1 cellular context compared by ENCODE assay signal in the genomic region with DNA sequence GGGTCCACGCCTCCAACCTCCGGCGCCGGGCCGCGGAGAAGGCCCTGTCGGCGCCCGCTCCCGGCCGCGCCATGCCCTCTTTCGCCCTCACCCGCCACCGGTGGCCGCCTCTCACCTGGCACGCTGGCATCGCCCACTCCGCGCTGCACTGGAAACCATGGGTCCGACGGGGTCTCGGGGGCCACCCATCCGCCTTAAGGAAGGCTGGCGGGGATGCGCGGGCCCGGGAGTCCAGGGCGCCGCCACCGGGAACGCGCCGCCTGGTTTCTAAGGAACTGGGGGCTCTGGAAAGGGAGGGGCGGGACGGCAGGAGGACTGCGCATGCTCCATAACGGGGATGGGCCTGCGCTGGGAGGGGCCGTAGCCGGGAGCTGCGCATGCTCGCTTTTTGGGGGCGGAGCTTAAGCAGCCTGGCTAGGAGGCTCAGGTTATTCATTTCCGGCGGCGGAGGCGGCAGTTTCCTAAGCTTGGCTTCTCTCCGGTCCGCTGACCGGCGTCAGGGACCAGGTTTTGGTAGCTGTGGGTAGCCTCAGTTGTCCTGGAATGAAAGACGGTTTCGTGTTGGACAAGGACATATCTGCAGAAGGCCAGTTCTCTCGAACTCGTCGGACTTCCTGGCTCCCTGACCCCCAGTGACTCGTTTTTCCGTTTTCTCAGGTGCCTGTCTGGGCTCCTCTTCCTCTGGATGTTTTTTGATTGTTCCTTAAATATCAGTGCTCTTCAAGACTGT.
TF ChIP-seq lines count a peak whose summit lies in the region.

A gene with protein sequence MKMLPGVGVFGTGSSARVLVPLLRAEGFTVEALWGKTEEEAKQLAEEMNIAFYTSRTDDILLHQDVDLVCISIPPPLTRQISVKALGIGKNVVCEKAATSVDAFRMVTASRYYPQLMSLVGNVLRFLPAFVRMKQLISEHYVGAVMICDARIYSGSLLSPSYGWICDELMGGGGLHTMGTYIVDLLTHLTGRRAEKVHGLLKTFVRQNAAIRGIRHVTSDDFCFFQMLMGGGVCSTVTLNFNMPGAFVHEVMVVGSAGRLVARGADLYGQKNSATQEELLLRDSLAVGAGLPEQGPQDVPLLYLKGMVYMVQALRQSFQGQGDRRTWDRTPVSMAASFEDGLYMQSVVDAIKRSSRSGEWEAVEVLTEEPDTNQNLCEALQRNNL (minus strand): TSS at position 269 of the 730 bp plus-strand sequence. CDS start 33,601 bp downstream, outside the sequence.

TF ChIP-seq in GM23338, 12 proteins besides CTCF, POLR2A, EP300 and RAD21 (continued from another document):
- TF ChIP-seq, protein P1, sequence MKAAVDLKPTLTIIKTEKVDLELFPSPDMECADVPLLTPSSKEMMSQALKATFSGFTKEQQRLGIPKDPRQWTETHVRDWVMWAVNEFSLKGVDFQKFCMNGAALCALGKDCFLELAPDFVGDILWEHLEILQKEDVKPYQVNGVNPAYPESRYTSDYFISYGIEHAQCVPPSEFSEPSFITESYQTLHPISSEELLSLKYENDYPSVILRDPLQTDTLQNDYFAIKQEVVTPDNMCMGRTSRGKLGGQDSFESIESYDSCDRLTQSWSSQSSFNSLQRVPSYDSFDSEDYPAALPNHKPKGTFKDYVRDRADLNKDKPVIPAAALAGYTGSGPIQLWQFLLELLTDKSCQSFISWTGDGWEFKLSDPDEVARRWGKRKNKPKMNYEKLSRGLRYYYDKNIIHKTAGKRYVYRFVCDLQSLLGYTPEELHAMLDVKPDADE (IDR thresholded peaks at IDR 0.05), result peak; percentile 50; the same call in 1 of the 2 replicates
